8 cellular contexts compared by ENCODE assay signal in genomic region chr13:99528547-99528946, GRCh38. TPM values are rescaled to one million over a fixed set of nuclear protein-coding genes. Genes with fewer than 3 reads are reported as not detected.
A peak's percentile ranks its signal among the peaks of the same experiment; 100 is the strongest.
DNase-seq lines count a peak whose midpoint lies in the region; ATAC-seq and TF ChIP-seq lines count a peak whose summit lies in the region.

No MANE protein-coding gene starts in this region.

- no peaks in the 10 kb centered on the region for H3K27me3 Mint-ChIP-seq in CD4-positive, CD25-positive, alpha-beta regulatory T cell
- no peaks in the 10 kb centered on the region for H3K27me3 Mint-ChIP-seq in IgD-negative memory B cell
- H3K27me3 Mint-ChIP-seq in activated CD4-positive, alpha-beta memory T cell treated with anti-CD3 and anti-CD28 coated beads for 36 hours = no peaks in the 10 kb centered on the region

- peak overlapping the region in 2 of 3 donors; percentile 30 to 43 for H3K27ac Mint-ChIP-seq in CD4-positive, CD25-positive, alpha-beta regulatory T cell
- H3K27ac Mint-ChIP-seq in IgD-negative memory B cell = peak overlapping the region in 2 of 3 donors; percentile 54 to 88
- H3K27ac Mint-ChIP-seq in activated CD4-positive, alpha-beta memory T cell treated with anti-CD3 and anti-CD28 coated beads for 36 hours = no peak overlapping the region

- H3K9me3 Mint-ChIP-seq in CD4-positive, CD25-positive, alpha-beta regulatory T cell = no peaks in the 10 kb centered on the region
- H3K9me3 Mint-ChIP-seq in IgD-negative memory B cell = no peaks in the 10 kb centered on the region
- H3K9me3 Mint-ChIP-seq in activated CD4-positive, alpha-beta memory T cell treated with anti-CD3 and anti-CD28 coated beads for 36 hours = no peaks in the 10 kb centered on the region

- peak; percentile 14 to 70 (median 67) for DNase-seq in CD4-positive, CD25-positive, alpha-beta regulatory T cell
- peak; percentile 31 for DNase-seq in activated CD4-positive, alpha-beta memory T cell treated with anti-CD3 and anti-CD28 coated beads for 36 hours
- DNase-seq in renal cortical epithelial cell (ENCODE audit: low read depth) (peak; percentile 22), spleen (no peak)
- no peak for DNase-seq in stimulated activated CD4-positive, alpha-beta T cell treated with anti-CD3 and anti-CD28 coated beads, Interleukin-4, amount 100 ng/mL, for 24 hours

- intact Hi-C loops in activated CD4-positive, alpha-beta memory T cell treated with anti-CD3 and anti-CD28 coated beads for 36 hours (cut with micrococcal nuclease) = loop anchor here (5.0 kb wide), 1 partner anchor 89 kb away; no protein-coding TSS in a partner anchor
- intact Hi-C loops in spleen (cut with DNase I; ENCODE audit: low total_unique reads) = no loop called here

- TF ChIP-seq CTCF in spleen (IDR thresholded peaks at IDR 0.05 in 8 of 11, conservative IDR thresholded peaks at IDR 0.05 in 3 of 11) = peak in 5 of 11 experiments; percentile 12 to 49 (median 30)

- H3K27me3 ChIP-seq in CD4-positive, CD25-positive, alpha-beta regulatory T cell (ENCODE audit: control insufficient read depth, insufficient read depth, low read length) = no peaks in the 10 kb centered on the region
- no peaks in the 10 kb centered on the region for H3K27me3 ChIP-seq in spleen (replicated peaks in 1 of 7)

- no peak overlapping the region for H3K4me3 Mint-ChIP-seq in CD4-positive, CD25-positive, alpha-beta regulatory T cell
- H3K4me3 Mint-ChIP-seq in IgD-negative memory B cell = no peak overlapping the region
- H3K4me3 Mint-ChIP-seq in activated CD4-positive, alpha-beta memory T cell treated with anti-CD3 and anti-CD28 coated beads for 36 hours = no peak overlapping the region

- ATAC-seq in CD4-positive, CD25-positive, alpha-beta regulatory T cell (ENCODE audit: low read depth in 2 of 2) = peak; percentile 70 to 79
- ATAC-seq in GM18870 (IDR thresholded peaks at IDR 0.05; ENCODE audit: unreplicated experiment) = peak; percentile 75
- no peak for ATAC-seq in HG02571 (IDR thresholded peaks at IDR 0.05; ENCODE audit: unreplicated experiment)

- H3K4me3 ChIP-seq in CD4-positive, CD25-positive, alpha-beta regulatory T cell (ENCODE audit: low read depth, low read length) = no peak overlapping the region
- H3K4me3 ChIP-seq in spleen = no peak overlapping the region

- CTCF ChIA-PET in activated CD4-positive, alpha-beta memory T cell treated with anti-CD3 and anti-CD28 coated beads for 36 hours (lab: Charles Lee) = interaction anchor here (0.6 to 1.1 kb wide), 5 partner anchors 18 to 372 kb away, joined by 3 to 5 read pairs (median 3); no protein-coding TSS in a partner anchor

- H3K27ac ChIP-seq in CD4-positive, CD25-positive, alpha-beta regulatory T cell (ENCODE audit: insufficient read depth, low read length, poor library complexity, severe bottlenecking) = no peak overlapping the region
- no peak overlapping the region for H3K27ac ChIP-seq in spleen

- peaks cover 57% of the 10 kb centered on the region for H3K36me3 Mint-ChIP-seq in CD4-positive, CD25-positive, alpha-beta regulatory T cell
- peaks cover 3% of the 10 kb centered on the region for H3K36me3 Mint-ChIP-seq in IgD-negative memory B cell
- peaks cover 49% of the 10 kb centered on the region for H3K36me3 Mint-ChIP-seq in activated CD4-positive, alpha-beta memory T cell treated with anti-CD3 and anti-CD28 coated beads for 36 hours

- H3K36me3 ChIP-seq in CD4-positive, CD25-positive, alpha-beta regulatory T cell (ENCODE audit: control insufficient read depth, insufficient read depth, low read length) = peaks cover 54% of the 10 kb centered on the region
- H3K36me3 ChIP-seq in spleen = peaks cover 0 to 100% (median 32%) of the 10 kb centered on the region in 6 donors

- H3K4me1 ChIP-seq in CD4-positive, CD25-positive, alpha-beta regulatory T cell (ENCODE audit: control insufficient read depth, insufficient read depth, low read length, poor library complexity, severe bottlenecking) = peaks cover 15% of the 10 kb centered on the region
- H3K4me1 ChIP-seq in spleen = peaks cover 0 to 32% (median 0%) of the 10 kb centered on the region in 6 donors

- peaks cover 31 to 60% (median 49%) of the 10 kb centered on the region in 4 donors for H3K4me1 Mint-ChIP-seq in CD4-positive, CD25-positive, alpha-beta regulatory T cell
- H3K4me1 Mint-ChIP-seq in IgD-negative memory B cell = peaks cover 5 to 21% (median 7%) of the 10 kb centered on the region in 3 donors
- peaks cover 37% of the 10 kb centered on the region for H3K4me1 Mint-ChIP-seq in activated CD4-positive, alpha-beta memory T cell treated with anti-CD3 and anti-CD28 coated beads for 36 hours (ENCODE audit: low read depth)

- POLR2A ChIA-PET in activated CD4-positive, alpha-beta memory T cell treated with anti-CD3 and anti-CD28 coated beads for 36 hours (lab: Charles Lee) = no interaction called here

- no peak for TF ChIP-seq POLR2A in spleen (IDR thresholded peaks at IDR 0.05)

- H3K9me3 ChIP-seq in CD4-positive, CD25-positive, alpha-beta regulatory T cell (ENCODE audit: control insufficient read depth in 2 of 2, low read length in 2 of 2) = no peaks in the 10 kb centered on the region
- H3K9me3 ChIP-seq in spleen = no peaks in the 10 kb centered on the region

RNA-seq across cellular contexts. Expression of gene TM9SF2, which starts 27.3 kb away (rescaled TPM):
- total RNA-seq in CD4-positive, CD25-positive, alpha-beta regulatory T cell = 53.7 TPM
- polyA plus RNA-seq in CD4-positive, CD25-positive, alpha-beta regulatory T cell = 100 to 1,000 TPM in 3 of 4 donors, 10 to 100 TPM in 1; 98.7 to 124 (median 113) TPM
- polyA plus RNA-seq in IgD-negative memory B cell = 85.9 TPM
- total RNA-seq in activated CD4-positive, alpha-beta memory T cell treated with anti-CD3 and anti-CD28 coated beads for 36 hours = 10 to 100 TPM; 67.2 to 72.0 TPM
- total RNA-seq in renal cortical epithelial cell = 252 and 253 TPM in 2 replicates
- total RNA-seq in spleen = 100 to 1,000 TPM in 4 of 7 donors, 10 to 100 TPM in 3; 82.7 to 134 (median 103) TPM
- 10 to 100 TPM; 28.8 to 39.6 (median 34.5) TPM for polyA plus RNA-seq in spleen

Comparison
In these comparisons a context has a peak if more than half of its experiments do, and no peak if none do; other contexts are left out.
1. DNase-seq: peak in CD4-positive, CD25-positive, alpha-beta regulatory T cell (3 of 3), activated CD4-positive, alpha-beta memory T cell treated with anti-CD3 and anti-CD28 coated beads for 36 hours (single experiment) and renal cortical epithelial cell (single experiment); none in stimulated activated CD4-positive, alpha-beta T cell treated with anti-CD3 and anti-CD28 coated beads, Interleukin-4, amount 100 ng/mL, for 24 hours (single experiment) and spleen (single experiment).